Comparison of ENCODE assay signal across 8 cellular contexts in genomic region chr19:52188822-52189744, GRCh38. TPM values are rescaled to one million over a fixed set of nuclear protein-coding genes. Genes with fewer than 3 reads are reported as not detected.
A peak's percentile ranks its signal among the peaks of the same experiment; 100 is the strongest.
DNase-seq lines count a peak whose midpoint lies in the region; ATAC-seq and TF ChIP-seq lines count a peak whose summit lies in the region.

No MANE protein-coding gene starts in this region.

- H3K27me3 ChIP-seq in esophagus (ENCODE audit: control insufficient read depth in 1 of 2, insufficient read depth in 2 of 2, low read length in 2 of 2), result no peaks in the 10 kb centered on the region
- no peaks in the 10 kb centered on the region for H3K27me3 ChIP-seq in neuron (ENCODE audit: insufficient read depth, low read length)

- peak; percentile 0 for ATAC-seq in HG03135 (IDR thresholded peaks at IDR 0.05; ENCODE audit: unreplicated experiment)
- peak; percentile 1 for ATAC-seq in WTC11

- H3K4me1 ChIP-seq in esophagus (ENCODE audit: control insufficient read depth in 2 of 2, insufficient read depth in 2 of 2, low read length in 1 of 2), result peaks cover 0 to 7% of the 10 kb centered on the region in 2 donors
- peaks cover 13% of the 10 kb centered on the region for H3K4me1 ChIP-seq in neuron (ENCODE audit: insufficient read depth, low read length)

- no peak for TF ChIP-seq CTCF in WTC11 (IDR thresholded peaks at IDR 0.05)

- peak overlapping the region; percentile 96 for H3K4me3 Mint-ChIP-seq in WTC11

- peaks cover 0 to under 1% of the 10 kb centered on the region in 2 donors for H3K36me3 ChIP-seq in esophagus (ENCODE audit: control insufficient read depth in 2 of 2, insufficient read depth in 2 of 2, low read length in 1 of 2)
- H3K36me3 ChIP-seq in neuron (ENCODE audit: insufficient read depth, low read length), result peaks cover 20% of the 10 kb centered on the region

- POLR2A ChIA-PET in WTC11 (lab: Charles Lee), result interaction anchor here (0.6 to 2.6 kb wide), 12 partner anchors 11 to 1748 kb away, joined by 3 to 21 read pairs (median 5); partner anchors contain the start of gene ZNF616

- H3K4me3 ChIP-seq in esophagus (ENCODE audit: low read depth in 1 of 2, low read length in 2 of 2) (peak overlapping the region; percentile 13 to 57), neuron (ENCODE audit: low read length) (peak overlapping the region; percentile 47)

- H3K9me3 ChIP-seq in esophagus (ENCODE audit: control insufficient read depth in 2 of 2, insufficient read depth in 1 of 2, low read depth in 1 of 2, low read length in 1 of 2) (no peaks in the 10 kb centered on the region), neuron (ENCODE audit: low read length) (peaks cover 15% of the 10 kb centered on the region)

- CTCF ChIA-PET in WTC11 (lab: Charles Lee), result interaction anchor here (0.7 to 1.5 kb wide), 8 partner anchors 8 to 532 kb away, joined by 3 to 20 read pairs (median 4); partner anchors contain the start of genes ZNF616 and ZNF836

- 2 to 3% methylated on average over 33 of the region's 33 CpGs for WGBS in esophagus, 2 donors

- peak in 3 of 4 experiments; percentile 99 for DNase-seq in activated naive CD4-positive, alpha-beta T cell (lab: John Stamatoyannopoulos, UW)
- no peak for DNase-seq in activated naive CD4-positive, alpha-beta T cell treated with Interleukin-2 at 50 U/mL for 16 hours
- peak; percentile 98 for DNase-seq in WTC11 (ENCODE audit: low spot score)
- no peak for DNase-seq in COR-L47 (lab: John Stamatoyannopoulos, UW)
- no peak for DNase-seq in GOT3 (lab: John Stamatoyannopoulos, UW)

- no peaks in the 10 kb centered on the region for H3K9me3 Mint-ChIP-seq in WTC11

- H3K4me1 Mint-ChIP-seq in WTC11, result peaks cover 30% of the 10 kb centered on the region

- peaks cover 16% of the 10 kb centered on the region for H3K36me3 Mint-ChIP-seq in WTC11

- H3K27ac Mint-ChIP-seq in WTC11, result peak overlapping the region; percentile 99

- H2AFZ ChIP-seq in neuron (ENCODE audit: low read depth, low read length), result peak overlapping the region; percentile 39

- peak overlapping the region; percentile 87 to 95 for H3K27ac ChIP-seq in esophagus (ENCODE audit: low read depth in 2 of 2, low read length in 1 of 2)

- no peaks in the 10 kb centered on the region; the same call in 1 of the 2 replicates for H3K27me3 Mint-ChIP-seq in WTC11 (ENCODE audit: low read depth)

TF ChIP-seq in WTC11, 78 proteins besides CTCF, POLR2A, EP300 and RAD21:
- TF ChIP-seq USF1 (CRISPR knock-in tag; IDR thresholded peaks at IDR 0.05), result no peak
- no peak for TF ChIP-seq AR (CRISPR knock-in tag; IDR thresholded peaks at IDR 0.05)
- TF ChIP-seq ZNF281 (CRISPR knock-in tag; IDR thresholded peaks at IDR 0.05), result no peak
- TF ChIP-seq CDX4 (CRISPR knock-in tag; IDR thresholded peaks at IDR 0.05; ENCODE audit: borderline replicate concordance), result no peak
- no peak for TF ChIP-seq RORB (CRISPR knock-in tag; IDR thresholded peaks at IDR 0.05)
- no peak for TF ChIP-seq ZBTB43 (CRISPR knock-in tag; IDR thresholded peaks at IDR 0.05)
- 0 out of 2 replicates have a peak, but pooled peaks have one; percentile 29 for TF ChIP-seq GTF2I (CRISPR knock-in tag; conservative IDR thresholded peaks at IDR 0.05)
- TF ChIP-seq ERG (CRISPR knock-in tag; IDR thresholded peaks at IDR 0.05), result no peak
- peak; percentile 95 for TF ChIP-seq ZNF121 (CRISPR knock-in tag; IDR thresholded peaks at IDR 0.05)
- TF ChIP-seq GABPB1 (CRISPR knock-in tag; IDR thresholded peaks at IDR 0.05), result peak; percentile 21; the same call in 1 of the 2 replicates

RNA-seq across cellular contexts. Expression of gene PPP2R1A, which starts 0.8 kb away (rescaled TPM):
- 505 to 507 TPM (median 506 TPM) in 3 replicates for total RNA-seq in WTC11 (2021)
- 100 to 1,000 TPM; 108 to 130 TPM for polyA plus RNA-seq in esophagus

RNA-seq across cellular contexts. Expression of gene ZNF836, which starts 17.7 kb away (rescaled TPM):
- total RNA-seq in WTC11 (2021), result 20.3 to 28.8 TPM (median 22.8 TPM) in 3 replicates
- polyA plus RNA-seq in esophagus, result 1 to 10 TPM; 3.0 to 4.4 TPM

RNA-seq across cellular contexts. Expression of gene ZNF616, which starts 49.3 kb away (rescaled TPM):
- total RNA-seq in WTC11 (2021), result 27.2 to 34.6 TPM (median 28.8 TPM) in 3 replicates
- polyA plus RNA-seq in esophagus, result 1 to 10 TPM; 1.4 to 1.7 TPM

Comparison
In these comparisons a context has a peak if more than half of its experiments do, and no peak if none do; other contexts are left out.
1. DNase-seq: peak in activated naive CD4-positive, alpha-beta T cell (3 of 4) and WTC11 (single experiment); none in activated naive CD4-positive, alpha-beta T cell treated with Interleukin-2 at 50 U/mL for 16 hours (single experiment), COR-L47 (single experiment) and GOT3 (single experiment).